1 cellular context compared by ENCODE assay signal in the genomic region with DNA sequence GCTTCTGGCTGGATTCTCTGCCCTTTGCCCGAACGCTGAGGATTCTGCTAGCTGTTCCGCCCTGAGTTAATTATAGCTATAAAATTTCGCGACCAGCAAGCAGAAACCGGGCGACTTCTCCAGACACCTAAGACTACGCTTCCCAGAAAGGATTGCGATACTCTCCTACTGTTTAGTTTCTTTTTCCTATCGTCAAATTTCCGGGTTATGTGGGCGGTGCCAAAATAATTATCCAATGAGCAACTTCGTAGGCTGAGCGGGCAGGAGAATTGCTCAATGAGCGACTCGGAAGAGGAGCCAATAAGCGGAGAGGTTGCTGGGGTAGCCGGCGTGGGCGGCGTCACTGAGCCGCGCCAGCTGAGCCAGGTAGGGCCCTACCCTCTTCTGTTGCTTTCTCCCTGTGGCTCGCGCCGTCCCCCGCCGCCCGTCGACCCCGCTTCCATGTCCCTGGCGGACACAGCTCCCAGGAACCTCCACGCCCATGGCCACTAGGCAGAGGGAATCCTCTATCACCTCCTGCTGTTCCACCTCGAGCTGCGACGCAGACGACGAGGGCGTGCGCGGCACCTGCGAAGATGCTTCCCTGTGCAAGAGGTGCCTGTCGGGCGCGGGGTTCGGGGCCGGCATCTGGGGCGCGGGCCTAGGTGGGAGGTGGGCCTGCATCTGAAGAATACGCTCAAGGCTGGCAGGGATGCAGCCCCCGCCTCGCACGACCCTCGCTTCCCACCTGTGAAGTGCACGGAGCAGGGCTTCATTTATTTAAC.
TF ChIP-seq lines count a peak whose summit lies in the region.

LCMT1 (plus strand) TSS at position 340 of the 764 bp plus-strand sequence; CDS start at position 482, 142 bp downstream.

TF ChIP-seq in HEK293, 187 proteins besides CTCF, POLR2A, EP300 and RAD21 (continued from another document and continues in another):
- TF ChIP-seq ZBTB11 (tag by site-specific recombination; conservative IDR thresholded peaks at IDR 0.05; ENCODE audit: low read depth): no peak
- no peak for TF ChIP-seq FEZF1 (tag by site-specific recombination; IDR thresholded peaks at IDR 0.05)
- TF ChIP-seq YY1 (tag by site-specific recombination; IDR thresholded peaks at IDR 0.05): peak; percentile 38; the same call in 1 of the 2 replicates
- TF ChIP-seq EGR2 (tag by site-specific recombination; IDR thresholded peaks at IDR 0.05; ENCODE audit: low read depth): peak; percentile 84
- no peak for TF ChIP-seq ZNF433 (tag by site-specific recombination; IDR thresholded peaks at IDR 0.05; ENCODE audit: low read depth)
- TF ChIP-seq ZNF394 (tag by site-specific recombination; IDR thresholded peaks at IDR 0.05; ENCODE audit: borderline replicate concordance): no peak
- no peak for TF ChIP-seq GLIS2 (tag by site-specific recombination; IDR thresholded peaks at IDR 0.05)
- peak; percentile 50; the same call in 1 of the 2 replicates for TF ChIP-seq ZBTB20 (tag by site-specific recombination; IDR thresholded peaks at IDR 0.05)
- TF ChIP-seq ZNF148 (tag by site-specific recombination; IDR thresholded peaks at IDR 0.05; ENCODE audit: borderline replicate concordance): no peak
- no peak for TF ChIP-seq ZNF624 (tag by site-specific recombination; IDR thresholded peaks at IDR 0.05)
- TF ChIP-seq PRDM1 (tag by site-specific recombination; IDR thresholded peaks at IDR 0.05): no peak
- TF ChIP-seq, protein P1, sequence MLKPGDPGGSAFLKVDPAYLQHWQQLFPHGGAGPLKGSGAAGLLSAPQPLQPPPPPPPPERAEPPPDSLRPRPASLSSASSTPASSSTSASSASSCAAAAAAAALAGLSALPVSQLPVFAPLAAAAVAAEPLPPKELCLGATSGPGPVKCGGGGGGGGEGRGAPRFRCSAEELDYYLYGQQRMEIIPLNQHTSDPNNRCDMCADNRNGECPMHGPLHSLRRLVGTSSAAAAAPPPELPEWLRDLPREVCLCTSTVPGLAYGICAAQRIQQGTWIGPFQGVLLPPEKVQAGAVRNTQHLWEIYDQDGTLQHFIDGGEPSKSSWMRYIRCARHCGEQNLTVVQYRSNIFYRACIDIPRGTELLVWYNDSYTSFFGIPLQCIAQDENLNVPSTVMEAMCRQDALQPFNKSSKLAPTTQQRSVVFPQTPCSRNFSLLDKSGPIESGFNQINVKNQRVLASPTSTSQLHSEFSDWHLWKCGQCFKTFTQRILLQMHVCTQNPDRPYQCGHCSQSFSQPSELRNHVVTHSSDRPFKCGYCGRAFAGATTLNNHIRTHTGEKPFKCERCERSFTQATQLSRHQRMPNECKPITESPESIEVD (tag by site-specific recombination; IDR thresholded peaks at IDR 0.05): no peak
- no peak for TF ChIP-seq KLF8 (tag by site-specific recombination; IDR thresholded peaks at IDR 0.05)
- no peak for TF ChIP-seq ZNF701 (tag by site-specific recombination; IDR thresholded peaks at IDR 0.05)
- TF ChIP-seq ZNF155 (tag by site-specific recombination; IDR thresholded peaks at IDR 0.05): no peak
- TF ChIP-seq ZNF416 (tag by site-specific recombination; IDR thresholded peaks at IDR 0.05): no peak
- TF ChIP-seq, protein P2, sequence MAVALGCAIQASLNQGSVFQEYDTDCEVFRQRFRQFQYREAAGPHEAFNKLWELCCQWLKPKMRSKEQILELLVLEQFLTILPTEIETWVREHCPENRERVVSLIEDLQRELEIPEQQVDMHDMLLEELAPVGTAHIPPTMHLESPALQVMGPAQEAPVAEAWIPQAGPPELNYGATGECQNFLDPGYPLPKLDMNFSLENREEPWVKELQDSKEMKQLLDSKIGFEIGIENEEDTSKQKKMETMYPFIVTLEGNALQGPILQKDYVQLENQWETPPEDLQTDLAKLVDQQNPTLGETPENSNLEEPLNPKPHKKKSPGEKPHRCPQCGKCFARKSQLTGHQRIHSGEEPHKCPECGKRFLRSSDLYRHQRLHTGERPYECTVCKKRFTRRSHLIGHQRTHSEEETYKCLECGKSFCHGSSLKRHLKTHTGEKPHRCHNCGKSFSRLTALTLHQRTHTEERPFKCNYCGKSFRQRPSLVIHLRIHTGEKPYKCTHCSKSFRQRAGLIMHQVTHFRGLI (tag by site-specific recombination; IDR thresholded peaks at IDR 0.05): no peak; the same call in 1 of the 2 replicates
- TF ChIP-seq ZSCAN16 (tag by site-specific recombination; IDR thresholded peaks at IDR 0.05): no peak
- TF ChIP-seq, protein P3, sequence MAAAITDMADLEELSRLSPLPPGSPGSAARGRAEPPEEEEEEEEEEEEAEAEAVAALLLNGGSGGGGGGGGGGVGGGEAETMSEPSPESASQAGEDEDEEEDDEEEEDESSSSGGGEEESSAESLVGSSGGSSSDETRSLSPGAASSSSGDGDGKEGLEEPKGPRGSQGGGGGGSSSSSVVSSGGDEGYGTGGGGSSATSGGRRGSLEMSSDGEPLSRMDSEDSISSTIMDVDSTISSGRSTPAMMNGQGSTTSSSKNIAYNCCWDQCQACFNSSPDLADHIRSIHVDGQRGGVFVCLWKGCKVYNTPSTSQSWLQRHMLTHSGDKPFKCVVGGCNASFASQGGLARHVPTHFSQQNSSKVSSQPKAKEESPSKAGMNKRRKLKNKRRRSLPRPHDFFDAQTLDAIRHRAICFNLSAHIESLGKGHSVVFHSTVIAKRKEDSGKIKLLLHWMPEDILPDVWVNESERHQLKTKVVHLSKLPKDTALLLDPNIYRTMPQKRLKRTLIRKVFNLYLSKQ (tag by site-specific recombination; IDR thresholded peaks at IDR 0.05; ENCODE audit: borderline replicate concordance): no peak
- TF ChIP-seq ZNF510 (tag by site-specific recombination; IDR thresholded peaks at IDR 0.05; ENCODE audit: insufficient replicate concordance): no peak
- TF ChIP-seq ZFHX2 (tag by site-specific recombination; conservative IDR thresholded peaks at IDR 0.05): peak; percentile 84
- TF ChIP-seq BCL11B (tag by site-specific recombination; IDR thresholded peaks at IDR 0.05; ENCODE audit: low read depth): no peak
- no peak for TF ChIP-seq ZNF837 (tag by site-specific recombination; IDR thresholded peaks at IDR 0.05)
- no peak for TF ChIP-seq ZNF140 (tag by site-specific recombination; IDR thresholded peaks at IDR 0.05)
- TF ChIP-seq, protein P4, sequence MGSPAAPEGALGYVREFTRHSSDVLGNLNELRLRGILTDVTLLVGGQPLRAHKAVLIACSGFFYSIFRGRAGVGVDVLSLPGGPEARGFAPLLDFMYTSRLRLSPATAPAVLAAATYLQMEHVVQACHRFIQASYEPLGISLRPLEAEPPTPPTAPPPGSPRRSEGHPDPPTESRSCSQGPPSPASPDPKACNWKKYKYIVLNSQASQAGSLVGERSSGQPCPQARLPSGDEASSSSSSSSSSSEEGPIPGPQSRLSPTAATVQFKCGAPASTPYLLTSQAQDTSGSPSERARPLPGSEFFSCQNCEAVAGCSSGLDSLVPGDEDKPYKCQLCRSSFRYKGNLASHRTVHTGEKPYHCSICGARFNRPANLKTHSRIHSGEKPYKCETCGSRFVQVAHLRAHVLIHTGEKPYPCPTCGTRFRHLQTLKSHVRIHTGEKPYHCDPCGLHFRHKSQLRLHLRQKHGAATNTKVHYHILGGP (tag by site-specific recombination; IDR thresholded peaks at IDR 0.05): no peak
- no peak for TF ChIP-seq ZNF610 (tag by site-specific recombination; IDR thresholded peaks at IDR 0.05; ENCODE audit: borderline replicate concordance)
- TF ChIP-seq, protein P5, sequence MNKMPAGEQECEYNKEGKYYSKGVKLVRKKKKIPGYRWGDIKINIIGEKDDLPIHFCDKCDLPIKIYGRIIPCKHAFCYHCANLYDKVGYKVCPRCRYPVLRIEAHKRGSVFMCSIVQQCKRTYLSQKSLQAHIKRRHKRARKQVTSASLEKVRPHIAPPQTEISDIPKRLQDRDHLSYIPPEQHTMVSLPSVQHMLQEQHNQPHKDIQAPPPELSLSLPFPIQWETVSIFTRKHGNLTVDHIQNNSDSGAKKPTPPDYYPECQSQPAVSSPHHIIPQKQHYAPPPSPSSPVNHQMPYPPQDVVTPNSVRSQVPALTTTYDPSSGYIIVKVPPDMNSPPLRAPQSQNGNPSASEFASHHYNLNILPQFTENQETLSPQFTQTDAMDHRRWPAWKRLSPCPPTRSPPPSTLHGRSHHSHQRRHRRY (tag by site-specific recombination; IDR thresholded peaks at IDR 0.05): no peak
- no peak for TF ChIP-seq PRDM10 (tag by site-specific recombination; IDR thresholded peaks at IDR 0.05)
- no peak for TF ChIP-seq ZNF530 (tag by site-specific recombination; IDR thresholded peaks at IDR 0.05; ENCODE audit: low read depth)
- TF ChIP-seq, protein P6, sequence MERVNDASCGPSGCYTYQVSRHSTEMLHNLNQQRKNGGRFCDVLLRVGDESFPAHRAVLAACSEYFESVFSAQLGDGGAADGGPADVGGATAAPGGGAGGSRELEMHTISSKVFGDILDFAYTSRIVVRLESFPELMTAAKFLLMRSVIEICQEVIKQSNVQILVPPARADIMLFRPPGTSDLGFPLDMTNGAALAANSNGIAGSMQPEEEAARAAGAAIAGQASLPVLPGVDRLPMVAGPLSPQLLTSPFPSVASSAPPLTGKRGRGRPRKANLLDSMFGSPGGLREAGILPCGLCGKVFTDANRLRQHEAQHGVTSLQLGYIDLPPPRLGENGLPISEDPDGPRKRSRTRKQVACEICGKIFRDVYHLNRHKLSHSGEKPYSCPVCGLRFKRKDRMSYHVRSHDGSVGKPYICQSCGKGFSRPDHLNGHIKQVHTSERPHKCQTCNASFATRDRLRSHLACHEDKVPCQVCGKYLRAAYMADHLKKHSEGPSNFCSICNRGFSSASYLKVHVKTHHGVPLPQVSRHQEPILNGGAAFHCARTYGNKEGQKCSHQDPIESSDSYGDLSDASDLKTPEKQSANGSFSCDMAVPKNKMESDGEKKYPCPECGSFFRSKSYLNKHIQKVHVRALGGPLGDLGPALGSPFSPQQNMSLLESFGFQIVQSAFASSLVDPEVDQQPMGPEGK (tag by site-specific recombination; IDR thresholded peaks at IDR 0.05): no peak
- TF ChIP-seq MYNN (tag by site-specific recombination; IDR thresholded peaks at IDR 0.05; ENCODE audit: borderline replicate concordance): no peak
- TF ChIP-seq WT1 (tag by site-specific recombination; IDR thresholded peaks at IDR 0.05): no peak
